ENCODE assay signal across 11 cellular contexts in genomic region chr17:61402073-61402541, GRCh38. TPM values are rescaled to one million over a fixed set of nuclear protein-coding genes. Genes with fewer than 3 reads are reported as not detected.
DNase-seq lines count a peak whose midpoint lies in the region; ATAC-seq and TF ChIP-seq lines count a peak whose summit lies in the region.
"Had no signal": no experiment of that assay in that cellular context is flagged by ENCODE, and none has a peak within 500 bp of the region (broad histone marks: within the 10 kb centered on the region; RNA-seq: fewer than 3 reads in every experiment).

No MANE protein-coding gene starts in this region.

- H3K27me3 Mint-ChIP-seq in naive B cell = peaks cover 57 to 66% (median 58%) of the 10 kb centered on the region in 3 donors

- H3K4me1 ChIP-seq in cardiac muscle cell (ENCODE audit: low read depth) (peaks cover 36% of the 10 kb centered on the region), duodenal mucosa (ENCODE audit: control insufficient read depth in 1 of 2, insufficient read depth in 2 of 2, low read length in 2 of 2) (peaks cover 5 to 12% of the 10 kb centered on the region in 2 donors), upper lobe of right lung (peaks cover 22% of the 10 kb centered on the region)

- no peak for DNase-seq in cardiac muscle cell (ENCODE audit: low read depth in 1 of 2, low spot score in 1 of 2)
- DNase-seq in cardiac septum (ENCODE audit: low spot score) = no peak
- DNase-seq in naive B cell = no peak
- DNase-seq in upper lobe of right lung = peak; percentile 64
- DNase-seq in Kasumi-1 (lab: John Stamatoyannopoulos, UW) = no peak
- DNase-seq in OCI-M2 (lab: John Stamatoyannopoulos, UW; ENCODE audit: unreplicated experiment) = no peak
- DNase-seq: activated CD8-positive, alpha-beta memory T cell treated with anti-CD3 and anti-CD28 coated beads, Interleukin-2, amount 50 U/mL, for 4 hours; left colon had no signal

- H3K4me3 ChIP-seq in cardiac muscle cell (peak overlapping the region; percentile 63), duodenal mucosa (ENCODE audit: low read depth in 1 of 2, low read length in 2 of 2) (peak overlapping the region; percentile 60 to 61), upper lobe of right lung (peak overlapping the region; percentile 65)

- no peaks in the 10 kb centered on the region for H3K9me3 ChIP-seq in cardiac muscle cell (ENCODE audit: low read depth)
- H3K9me3 ChIP-seq in duodenal mucosa (ENCODE audit: control insufficient read depth in 1 of 2, low read length in 2 of 2) = no peaks in the 10 kb centered on the region
- H3K9me3 ChIP-seq in upper lobe of right lung = no peaks in the 10 kb centered on the region

- H3K27ac ChIP-seq in cardiac muscle cell = peak overlapping the region; percentile 5
- H3K27ac ChIP-seq in duodenal mucosa (ENCODE audit: low read depth, low read length) = peak overlapping the region; percentile 85
- peak overlapping the region; percentile 91 for H3K27ac ChIP-seq in upper lobe of right lung
- H3K27ac ChIP-seq: BLaER1 treated with 17β-estradiol and CSF1 and Interleukin-3, amounts not matched to agents 10 nM and 100 nM had no signal

- ATAC-seq in naive B cell (ENCODE audit: low read depth in 2 of 2) = no peak
- ATAC-seq in upper lobe of right lung = no peak
- ATAC-seq in GM18519 (IDR thresholded peaks at IDR 0.05; ENCODE audit: low FRiP score, unreplicated experiment) = no peak
- ATAC-seq: left colon had no signal

- H3K36me3 ChIP-seq in cardiac muscle cell (peaks cover 22% of the 10 kb centered on the region), duodenal mucosa (ENCODE audit: control insufficient read depth in 1 of 2, insufficient read depth in 2 of 2, low read length in 2 of 2) (no peaks in the 10 kb centered on the region), upper lobe of right lung (peaks cover 22% of the 10 kb centered on the region)
- H3K36me3 ChIP-seq: BLaER1 treated with 17β-estradiol and CSF1 and Interleukin-3, amounts not matched to agents 10 nM and 100 nM had no signal

- H3K36me3 Mint-ChIP-seq in naive B cell = peaks cover 0 to 8% of the 10 kb centered on the region in 2 donors

- H3K27me3 ChIP-seq in cardiac muscle cell (peaks cover 51% of the 10 kb centered on the region), duodenal mucosa (ENCODE audit: control insufficient read depth in 1 of 2, insufficient read depth in 2 of 2, low read length in 2 of 2) (peaks cover 69 to 75% of the 10 kb centered on the region in 2 donors), upper lobe of right lung (peaks cover 86% of the 10 kb centered on the region)

- intact Hi-C loops in cardiac septum (cut with DNase I) = no loop called here
- intact Hi-C loops in upper lobe of right lung (cut with DNase I) = no loop called here

- H3K27ac Mint-ChIP-seq in naive B cell = peak overlapping the region in 2 of 6 donors; percentile 87 to 89

- H3K4me3 Mint-ChIP-seq in naive B cell = peak overlapping the region in 6 of 8 donors; percentile 9 to 84 (median 76)

- TF ChIP-seq CTCF in cardiac muscle cell (IDR thresholded peaks at IDR 0.05; ENCODE audit: low read depth, low read length) (no peak), upper lobe of right lung (IDR thresholded peaks at IDR 0.05) (no peak)

- H3K4me1 Mint-ChIP-seq in naive B cell = peaks cover 38 to 48% (median 46%) of the 10 kb centered on the region in 3 donors

- H3K9ac ChIP-seq in duodenal mucosa (ENCODE audit: low read depth in 1 of 2, low read length in 2 of 2) = peak overlapping the region; percentile 54 to 66
- H3K9ac ChIP-seq: BLaER1 treated with 17β-estradiol and CSF1 and Interleukin-3, amounts not matched to agents 10 nM and 100 nM had no signal

- peaks cover 0 to 10% (median 0%) of the 10 kb centered on the region in 7 donors for H3K9me3 Mint-ChIP-seq in naive B cell

RNA-seq across cellular contexts. Expression of gene TBX2, which starts 2.5 kb away (rescaled TPM):
- total RNA-seq in cardiac muscle cell = 228 and 273 TPM in 2 replicates
- polyA plus RNA-seq in cardiac muscle cell = 193 and 212 TPM in 2 replicates
- 17.2 TPM for total RNA-seq in cardiac septum
- polyA plus RNA-seq in naive B cell (ENCODE audit: low read depth in 6 of 6) = not detected
- 122 TPM for total RNA-seq in upper lobe of right lung

RNA-seq across cellular contexts. Expression of gene TBX4, which starts 50.1 kb away (rescaled TPM):
- total RNA-seq in cardiac muscle cell (1.6 and 1.9 TPM in 2 replicates), cardiac septum (0.05 TPM), upper lobe of right lung (28.6 TPM)
- polyA plus RNA-seq in cardiac muscle cell (0.54 and 2.6 TPM in 2 replicates), naive B cell (ENCODE audit: low read depth in 6 of 6) (not detected)
- total RNA-seq: left colon had no signal

Comparison
In these comparisons a context has a peak if more than half of its experiments do, and no peak if none do; other contexts are left out.
1. H3K27ac ChIP-seq: peak in every context shown above with its lines; median percentile 91 in upper lobe of right lung; 85 in duodenal mucosa; 5 in cardiac muscle cell.
2. RNA of gene TBX4, which starts 50.1 kb away (total RNA-seq): 28.6 TPM in upper lobe of right lung (single experiment); 1.6 to 1.9 TPM in cardiac muscle cell and 0.05 TPM in cardiac septum (single experiment); every median in the first group is over 10 times any median in the second.
3. Peak in every context shown above with its lines, with median percentiles within 50 percentile points of each other: H3K4me3 ChIP-seq.